ENCODE assay signal across 2 cellular contexts in the genomic region with DNA sequence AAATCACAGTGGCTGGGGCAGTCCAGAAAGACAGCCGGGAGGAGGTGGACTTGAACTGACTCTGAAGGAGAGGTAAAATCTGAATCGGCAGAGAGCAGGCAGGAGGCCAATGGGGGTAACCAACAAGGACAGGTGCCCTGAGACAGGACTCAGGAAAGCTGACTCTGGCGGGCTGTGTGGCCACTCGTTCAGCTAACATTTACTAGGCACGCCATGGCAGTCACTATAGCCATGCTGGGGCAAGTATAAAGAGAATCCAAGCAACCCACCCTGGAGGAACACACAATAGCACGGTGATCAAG.
TF ChIP-seq lines count a peak whose summit lies in the region.

No MANE protein-coding gene starts in this region.

TF ChIP-seq in SK-N-SH, 30 proteins besides CTCF, POLR2A, EP300 and RAD21 (continued from another document):
- TF ChIP-seq, protein P1, sequence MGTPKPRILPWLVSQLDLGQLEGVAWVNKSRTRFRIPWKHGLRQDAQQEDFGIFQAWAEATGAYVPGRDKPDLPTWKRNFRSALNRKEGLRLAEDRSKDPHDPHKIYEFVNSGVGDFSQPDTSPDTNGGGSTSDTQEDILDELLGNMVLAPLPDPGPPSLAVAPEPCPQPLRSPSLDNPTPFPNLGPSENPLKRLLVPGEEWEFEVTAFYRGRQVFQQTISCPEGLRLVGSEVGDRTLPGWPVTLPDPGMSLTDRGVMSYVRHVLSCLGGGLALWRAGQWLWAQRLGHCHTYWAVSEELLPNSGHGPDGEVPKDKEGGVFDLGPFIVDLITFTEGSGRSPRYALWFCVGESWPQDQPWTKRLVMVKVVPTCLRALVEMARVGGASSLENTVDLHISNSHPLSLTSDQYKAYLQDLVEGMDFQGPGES (IDR thresholded peaks at IDR 0.05; ENCODE audit: low read depth, low read length): no peak
- no peak for TF ChIP-seq FOXJ3 (CRISPR knock-in tag; IDR thresholded peaks at IDR 0.05)
- TF ChIP-seq, protein P2, sequence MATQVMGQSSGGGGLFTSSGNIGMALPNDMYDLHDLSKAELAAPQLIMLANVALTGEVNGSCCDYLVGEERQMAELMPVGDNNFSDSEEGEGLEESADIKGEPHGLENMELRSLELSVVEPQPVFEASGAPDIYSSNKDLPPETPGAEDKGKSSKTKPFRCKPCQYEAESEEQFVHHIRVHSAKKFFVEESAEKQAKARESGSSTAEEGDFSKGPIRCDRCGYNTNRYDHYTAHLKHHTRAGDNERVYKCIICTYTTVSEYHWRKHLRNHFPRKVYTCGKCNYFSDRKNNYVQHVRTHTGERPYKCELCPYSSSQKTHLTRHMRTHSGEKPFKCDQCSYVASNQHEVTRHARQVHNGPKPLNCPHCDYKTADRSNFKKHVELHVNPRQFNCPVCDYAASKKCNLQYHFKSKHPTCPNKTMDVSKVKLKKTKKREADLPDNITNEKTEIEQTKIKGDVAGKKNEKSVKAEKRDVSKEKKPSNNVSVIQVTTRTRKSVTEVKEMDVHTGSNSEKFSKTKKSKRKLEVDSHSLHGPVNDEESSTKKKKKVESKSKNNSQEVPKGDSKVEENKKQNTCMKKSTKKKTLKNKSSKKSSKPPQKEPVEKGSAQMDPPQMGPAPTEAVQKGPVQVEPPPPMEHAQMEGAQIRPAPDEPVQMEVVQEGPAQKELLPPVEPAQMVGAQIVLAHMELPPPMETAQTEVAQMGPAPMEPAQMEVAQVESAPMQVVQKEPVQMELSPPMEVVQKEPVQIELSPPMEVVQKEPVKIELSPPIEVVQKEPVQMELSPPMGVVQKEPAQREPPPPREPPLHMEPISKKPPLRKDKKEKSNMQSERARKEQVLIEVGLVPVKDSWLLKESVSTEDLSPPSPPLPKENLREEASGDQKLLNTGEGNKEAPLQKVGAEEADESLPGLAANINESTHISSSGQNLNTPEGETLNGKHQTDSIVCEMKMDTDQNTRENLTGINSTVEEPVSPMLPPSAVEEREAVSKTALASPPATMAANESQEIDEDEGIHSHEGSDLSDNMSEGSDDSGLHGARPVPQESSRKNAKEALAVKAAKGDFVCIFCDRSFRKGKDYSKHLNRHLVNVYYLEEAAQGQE (IDR thresholded peaks at IDR 0.05; ENCODE audit: low read depth, low read length): no peak
- TF ChIP-seq TEAD4 (IDR thresholded peaks at IDR 0.05; ENCODE audit: borderline replicate concordance, insufficient read depth): no peak
- TF ChIP-seq, protein P3, sequence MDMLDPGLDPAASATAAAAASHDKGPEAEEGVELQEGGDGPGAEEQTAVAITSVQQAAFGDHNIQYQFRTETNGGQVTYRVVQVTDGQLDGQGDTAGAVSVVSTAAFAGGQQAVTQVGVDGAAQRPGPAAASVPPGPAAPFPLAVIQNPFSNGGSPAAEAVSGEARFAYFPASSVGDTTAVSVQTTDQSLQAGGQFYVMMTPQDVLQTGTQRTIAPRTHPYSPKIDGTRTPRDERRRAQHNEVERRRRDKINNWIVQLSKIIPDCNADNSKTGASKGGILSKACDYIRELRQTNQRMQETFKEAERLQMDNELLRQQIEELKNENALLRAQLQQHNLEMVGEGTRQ (IDR thresholded peaks at IDR 0.05; ENCODE audit: borderline replicate concordance, low read depth, low read length): no peak
- TF ChIP-seq JUND (IDR thresholded peaks at IDR 0.05): no peak
- TF ChIP-seq TAF1 (IDR thresholded peaks at IDR 0.05; ENCODE audit: borderline replicate concordance, low read depth, low read length): no peak
- TF ChIP-seq YY1 (IDR thresholded peaks at IDR 0.05; ENCODE audit: low read depth): no peak
- TF ChIP-seq CHD2 (IDR thresholded peaks at IDR 0.05; ENCODE audit: low read length, partially characterized antibody): no peak
- TF ChIP-seq, protein P4, sequence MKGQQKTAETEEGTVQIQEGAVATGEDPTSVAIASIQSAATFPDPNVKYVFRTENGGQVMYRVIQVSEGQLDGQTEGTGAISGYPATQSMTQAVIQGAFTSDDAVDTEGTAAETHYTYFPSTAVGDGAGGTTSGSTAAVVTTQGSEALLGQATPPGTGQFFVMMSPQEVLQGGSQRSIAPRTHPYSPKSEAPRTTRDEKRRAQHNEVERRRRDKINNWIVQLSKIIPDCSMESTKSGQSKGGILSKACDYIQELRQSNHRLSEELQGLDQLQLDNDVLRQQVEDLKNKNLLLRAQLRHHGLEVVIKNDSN (IDR thresholded peaks at IDR 0.05; ENCODE audit: borderline replicate concordance, low read depth): no peak

TF ChIP-seq in SK-N-SH treated with all-trans-retinoic acid at 6 μM for 48 hours, 23 proteins besides CTCF, POLR2A, EP300 and RAD21 (continued from another document):
- TF ChIP-seq, protein P5, sequence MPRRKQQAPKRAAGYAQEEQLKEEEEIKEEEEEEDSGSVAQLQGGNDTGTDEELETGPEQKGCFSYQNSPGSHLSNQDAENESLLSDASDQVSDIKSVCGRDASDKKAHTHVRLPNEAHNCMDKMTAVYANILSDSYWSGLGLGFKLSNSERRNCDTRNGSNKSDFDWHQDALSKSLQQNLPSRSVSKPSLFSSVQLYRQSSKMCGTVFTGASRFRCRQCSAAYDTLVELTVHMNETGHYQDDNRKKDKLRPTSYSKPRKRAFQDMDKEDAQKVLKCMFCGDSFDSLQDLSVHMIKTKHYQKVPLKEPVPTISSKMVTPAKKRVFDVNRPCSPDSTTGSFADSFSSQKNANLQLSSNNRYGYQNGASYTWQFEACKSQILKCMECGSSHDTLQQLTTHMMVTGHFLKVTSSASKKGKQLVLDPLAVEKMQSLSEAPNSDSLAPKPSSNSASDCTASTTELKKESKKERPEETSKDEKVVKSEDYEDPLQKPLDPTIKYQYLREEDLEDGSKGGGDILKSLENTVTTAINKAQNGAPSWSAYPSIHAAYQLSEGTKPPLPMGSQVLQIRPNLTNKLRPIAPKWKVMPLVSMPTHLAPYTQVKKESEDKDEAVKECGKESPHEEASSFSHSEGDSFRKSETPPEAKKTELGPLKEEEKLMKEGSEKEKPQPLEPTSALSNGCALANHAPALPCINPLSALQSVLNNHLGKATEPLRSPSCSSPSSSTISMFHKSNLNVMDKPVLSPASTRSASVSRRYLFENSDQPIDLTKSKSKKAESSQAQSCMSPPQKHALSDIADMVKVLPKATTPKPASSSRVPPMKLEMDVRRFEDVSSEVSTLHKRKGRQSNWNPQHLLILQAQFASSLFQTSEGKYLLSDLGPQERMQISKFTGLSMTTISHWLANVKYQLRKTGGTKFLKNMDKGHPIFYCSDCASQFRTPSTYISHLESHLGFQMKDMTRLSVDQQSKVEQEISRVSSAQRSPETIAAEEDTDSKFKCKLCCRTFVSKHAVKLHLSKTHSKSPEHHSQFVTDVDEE (CRISPR knock-in tag; IDR thresholded peaks at IDR 0.05): no peak
- TF ChIP-seq, protein P6, sequence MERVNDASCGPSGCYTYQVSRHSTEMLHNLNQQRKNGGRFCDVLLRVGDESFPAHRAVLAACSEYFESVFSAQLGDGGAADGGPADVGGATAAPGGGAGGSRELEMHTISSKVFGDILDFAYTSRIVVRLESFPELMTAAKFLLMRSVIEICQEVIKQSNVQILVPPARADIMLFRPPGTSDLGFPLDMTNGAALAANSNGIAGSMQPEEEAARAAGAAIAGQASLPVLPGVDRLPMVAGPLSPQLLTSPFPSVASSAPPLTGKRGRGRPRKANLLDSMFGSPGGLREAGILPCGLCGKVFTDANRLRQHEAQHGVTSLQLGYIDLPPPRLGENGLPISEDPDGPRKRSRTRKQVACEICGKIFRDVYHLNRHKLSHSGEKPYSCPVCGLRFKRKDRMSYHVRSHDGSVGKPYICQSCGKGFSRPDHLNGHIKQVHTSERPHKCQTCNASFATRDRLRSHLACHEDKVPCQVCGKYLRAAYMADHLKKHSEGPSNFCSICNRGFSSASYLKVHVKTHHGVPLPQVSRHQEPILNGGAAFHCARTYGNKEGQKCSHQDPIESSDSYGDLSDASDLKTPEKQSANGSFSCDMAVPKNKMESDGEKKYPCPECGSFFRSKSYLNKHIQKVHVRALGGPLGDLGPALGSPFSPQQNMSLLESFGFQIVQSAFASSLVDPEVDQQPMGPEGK (CRISPR knock-in tag; IDR thresholded peaks at IDR 0.05; ENCODE audit: borderline replicate concordance): no peak
- TF ChIP-seq PPARA (CRISPR knock-in tag; IDR thresholded peaks at IDR 0.05; ENCODE audit: borderline replicate concordance) (no peak), TOX (CRISPR knock-in tag; IDR thresholded peaks at IDR 0.05; ENCODE audit: borderline replicate concordance) (no peak), ISL1 (CRISPR knock-in tag; IDR thresholded peaks at IDR 0.05) (no peak), ZNF8 (CRISPR knock-in tag; IDR thresholded peaks at IDR 0.05) (no peak), SNAI2 (CRISPR knock-in tag; IDR thresholded peaks at IDR 0.05) (no peak), GLIS3 (CRISPR knock-in tag; IDR thresholded peaks at IDR 0.05) (no peak), ZC3H10 (CRISPR knock-in tag; IDR thresholded peaks at IDR 0.05) (no peak), ZFP3 (CRISPR knock-in tag; IDR thresholded peaks at IDR 0.05) (no peak), BACH2 (CRISPR knock-in tag; IDR thresholded peaks at IDR 0.05; ENCODE audit: borderline replicate concordance) (no peak), ZFP30 (CRISPR knock-in tag; IDR thresholded peaks at IDR 0.05) (no peak), ARNTL (CRISPR knock-in tag; IDR thresholded peaks at IDR 0.05; ENCODE audit: borderline replicate concordance, low read depth) (no peak), ZNF565 (CRISPR knock-in tag; conservative IDR thresholded peaks at IDR 0.05; ENCODE audit: low read depth) (no peak)
- TF ChIP-seq, protein P7, sequence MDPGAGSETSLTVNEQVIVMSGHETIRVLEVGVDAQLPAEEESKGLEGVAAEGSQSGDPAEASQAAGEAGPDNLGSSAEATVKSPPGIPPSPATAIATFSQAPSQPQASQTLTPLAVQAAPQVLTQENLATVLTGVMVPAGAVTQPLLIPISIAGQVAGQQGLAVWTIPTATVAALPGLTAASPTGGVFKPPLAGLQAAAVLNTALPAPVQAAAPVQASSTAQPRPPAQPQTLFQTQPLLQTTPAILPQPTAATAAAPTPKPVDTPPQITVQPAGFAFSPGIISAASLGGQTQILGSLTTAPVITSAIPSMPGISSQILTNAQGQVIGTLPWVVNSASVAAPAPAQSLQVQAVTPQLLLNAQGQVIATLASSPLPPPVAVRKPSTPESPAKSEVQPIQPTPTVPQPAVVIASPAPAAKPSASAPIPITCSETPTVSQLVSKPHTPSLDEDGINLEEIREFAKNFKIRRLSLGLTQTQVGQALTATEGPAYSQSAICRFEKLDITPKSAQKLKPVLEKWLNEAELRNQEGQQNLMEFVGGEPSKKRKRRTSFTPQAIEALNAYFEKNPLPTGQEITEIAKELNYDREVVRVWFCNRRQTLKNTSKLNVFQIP (CRISPR knock-in tag; IDR thresholded peaks at IDR 0.05; ENCODE audit: borderline replicate concordance, low read depth): no peak
